8 cellular contexts compared by ENCODE assay signal in genomic region chr18:26547302-26548143, GRCh38. TPM values are rescaled to one million over a fixed set of nuclear protein-coding genes. Genes with fewer than 3 reads are reported as not detected.
DNase-seq lines count a peak whose midpoint lies in the region; ATAC-seq, FAIRE-seq and TF ChIP-seq lines count a peak whose summit lies in the region.

No MANE protein-coding gene starts in this region.

- peak; percentile 56 to 76 (median 73) for TF ChIP-seq CTCF in H1 (IDR thresholded peaks at IDR 0.05; ENCODE audit: control extremely low read depth in 1 of 3, insufficient read depth in 1 of 3, low read depth in 1 of 3, low read length in 3 of 3)

- no peak overlapping the region for H2BK120ac ChIP-seq in H1 (replicated peaks; ENCODE audit: low read depth, low read length)
- H2BK120ac ChIP-seq in mesenchymal stem cell (ENCODE audit: low read depth, low read length): peak overlapping the region; percentile 89

- no peak for FAIRE-seq in H1 (lab: Jason Lieb, UNC)

- H3K4me1 Mint-ChIP-seq in activated CD4-positive, alpha-beta memory T cell treated with anti-CD3 and anti-CD28 coated beads for 36 hours (ENCODE audit: low read depth): peaks cover 43% of the 10 kb centered on the region

- DNase-seq in AG20443 (ENCODE audit: low spot score) (peak; percentile 58), H1 (ENCODE audit: low read depth in 1 of 2, low spot score in 2 of 2) (peak in 1 of 2 experiments; percentile 84), mesenchymal stem cell (peak; percentile 80), NCI-H2196 treated with DMSO at 0.1 percent for 48 hours (lab: John Stamatoyannopoulos, UW; ENCODE audit: unreplicated experiment) (no peak)
- peak; percentile 72 for DNase-seq in activated CD4-positive, alpha-beta memory T cell treated with anti-CD3 and anti-CD28 coated beads for 36 hours
- peak; percentile 11 to 20 for DNase-seq in stimulated activated CD8-positive, alpha-beta memory T cell treated with anti-CD3 and anti-CD28 coated beads, Interleukin-2, amount 100 ng/mL, for 1 hour (ENCODE audit: low read depth in 2 of 2)

- peaks cover 2% of the 10 kb centered on the region for H3K36me3 Mint-ChIP-seq in activated CD4-positive, alpha-beta memory T cell treated with anti-CD3 and anti-CD28 coated beads for 36 hours

- H3K36me3 ChIP-seq in H1 (ENCODE audit: control insufficient read depth in 2 of 4, insufficient read depth in 4 of 4, low read length in 3 of 4) (no peaks in the 10 kb centered on the region), mesenchymal stem cell (ENCODE audit: control insufficient read depth in 1 of 2, insufficient read depth in 2 of 2, low read depth in 1 of 2, low read length in 2 of 2) (peaks cover 0 to 8% of the 10 kb centered on the region in 2 experiments)

- H3K27me3 Mint-ChIP-seq in activated CD4-positive, alpha-beta memory T cell treated with anti-CD3 and anti-CD28 coated beads for 36 hours: peaks cover 23% of the 10 kb centered on the region

- 0 out of 3 replicates have a peak, but pooled peaks of 1 of the 2 experiments have one; percentile 4 for TF ChIP-seq EP300 in H1 (IDR thresholded peaks at IDR 0.05; ENCODE audit: borderline replicate concordance in 1 of 2, low read depth in 2 of 2, low read length in 2 of 2)

- no peak overlapping the region for H3K56ac ChIP-seq in H1 (replicated peaks; ENCODE audit: insufficient read length, low read depth, low read length)

- peaks cover 0 to 34% of the 10 kb centered on the region in 2 experiments; a peak in 2 of 4 replicates for H3K79me2 ChIP-seq in H1 (ENCODE audit: control insufficient read depth in 1 of 2, insufficient read depth in 2 of 2, low read length in 2 of 2)

- H3K23ac ChIP-seq in H1 (ENCODE audit: insufficient read length): no peak overlapping the region
- H3K23ac ChIP-seq in mesenchymal stem cell (ENCODE audit: low read length in 2 of 2): peak overlapping the region in 1 of 2 experiments; percentile 56

- H3K9ac ChIP-seq in H1 (replicated peaks in 1 of 4; ENCODE audit: extremely low read depth in 1 of 4, low read depth in 3 of 4, low read length in 3 of 4) (peak overlapping the region in 1 of 4 experiments; percentile 25; a peak in 2 of 7 replicates), mesenchymal stem cell (ENCODE audit: low read length) (peak overlapping the region; percentile 69)

- H3K14ac ChIP-seq in H1 (ENCODE audit: insufficient read length) (no peak overlapping the region), mesenchymal stem cell (ENCODE audit: low read length in 2 of 2) (peak overlapping the region in 1 of 2 experiments; percentile 64)

- H3K4me2 ChIP-seq in H1 (ENCODE audit: insufficient read depth in 1 of 2, low read depth in 2 of 2, low read length in 2 of 2) (peak overlapping the region; percentile 86 to 98), mesenchymal stem cell (ENCODE audit: low read length, poor library complexity, severe bottlenecking) (peak overlapping the region; percentile 89)

- H4K20me1 ChIP-seq in H1 (replicated peaks in 1 of 2; ENCODE audit: control insufficient read depth in 1 of 2, insufficient read depth in 2 of 2, low read length in 2 of 2): peaks cover 3 to 18% of the 10 kb centered on the region in 2 experiments

- CTCF ChIA-PET in activated CD4-positive, alpha-beta memory T cell treated with anti-CD3 and anti-CD28 coated beads for 36 hours (lab: Charles Lee): interaction anchor here (0.6 to 1.7 kb wide), 5 partner anchors 16 to 536 kb away, joined by 3 to 10 read pairs (median 3); no protein-coding TSS in a partner anchor
- CTCF ChIA-PET in H1 (lab: Charles Lee; ENCODE audit: partially characterized antibody): interaction anchor here (0.7 to 4.7 kb wide), 19 partner anchors 8 to 164 kb away, joined by 3 to 31 read pairs (median 4); no protein-coding TSS in a partner anchor

- no peak overlapping the region for H4K5ac ChIP-seq in H1 (ENCODE audit: insufficient read length, low read depth, low read length)

- peak; percentile 49 to 54 for TF ChIP-seq RAD21 in H1 (IDR thresholded peaks at IDR 0.05 in 1 of 2, conservative IDR thresholded peaks at IDR 0.05 in 1 of 2; ENCODE audit: low read depth in 2 of 2, low read length in 2 of 2)

- WGBS in H1 (ENCODE audit: extremely low coverage in 1 of 2, insufficient coverage in 1 of 2, insufficient read length in 1 of 2, insufficient replicate concordance in 2 of 2, low coverage in 1 of 2, low lambda C conversion rate in 2 of 2, missing lambda C conversion rate in 1 of 2), 2 experiments: 2% methylated on average over 91 of the region's 96 CpGs; no CpG with 5 or more reads in 1 of the 2 experiments
- WGBS in mesenchymal stem cell: 3% methylated on average over 85 of the region's 96 CpGs

- peaks cover 3 to 16% (median 6%) of the 10 kb centered on the region in 4 experiments; a peak in 6 of 7 replicates for H3K4me1 ChIP-seq in H1 (replicated peaks in 1 of 4; ENCODE audit: control insufficient read depth in 3 of 4, insufficient read depth in 4 of 4, low read length in 3 of 4)
- peaks cover 28% of the 10 kb centered on the region for H3K4me1 ChIP-seq in mesenchymal stem cell (ENCODE audit: control insufficient read depth, insufficient read depth, low read depth, low read length)

- intact Hi-C loops in activated CD4-positive, alpha-beta memory T cell treated with anti-CD3 and anti-CD28 coated beads for 36 hours (cut with micrococcal nuclease): loop anchor here (1.0 to 5.0 kb wide), 4 partner anchors 26 to 457 kb away; partner anchors contain the start of gene SS18

- H3K18ac ChIP-seq in H1 (ENCODE audit: extremely low read depth, low read length) (peak overlapping the region; percentile 17), mesenchymal stem cell (ENCODE audit: low read depth in 1 of 2, low read length in 2 of 2) (no peak overlapping the region)

- no peak overlapping the region for H3K27ac Mint-ChIP-seq in activated CD4-positive, alpha-beta memory T cell treated with anti-CD3 and anti-CD28 coated beads for 36 hours

- H3K27me3 ChIP-seq in H1 (replicated peaks in 1 of 4; ENCODE audit: control insufficient read depth in 3 of 4, extremely low read depth in 1 of 4, insufficient read depth in 3 of 4, low read length in 3 of 4): peaks cover 26 to 63% (median 51%) of the 10 kb centered on the region in 4 experiments
- H3K27me3 ChIP-seq in mesenchymal stem cell (ENCODE audit: control insufficient read depth in 1 of 2, insufficient read depth in 1 of 2, low read length in 2 of 2): peaks cover 3 to 29% of the 10 kb centered on the region in 2 experiments

- H3K4me3 Mint-ChIP-seq in activated CD4-positive, alpha-beta memory T cell treated with anti-CD3 and anti-CD28 coated beads for 36 hours: peak overlapping the region; percentile 66

- H2BK12ac ChIP-seq in H1 (ENCODE audit: low read depth, low read length): peak overlapping the region; percentile 82; the same call in 1 of the 2 replicates
- H2BK12ac ChIP-seq in mesenchymal stem cell (ENCODE audit: low read length in 2 of 2): no peak overlapping the region

- H2AK5ac ChIP-seq in H1 (ENCODE audit: low read depth, low read length): no peak overlapping the region
- no peak overlapping the region for H2AK5ac ChIP-seq in mesenchymal stem cell (ENCODE audit: low read length, severe bottlenecking)

- H4K91ac ChIP-seq in H1 (replicated peaks; ENCODE audit: insufficient read length, low read length) (no peak overlapping the region), mesenchymal stem cell (ENCODE audit: low read length) (peak overlapping the region; percentile 37)

- H2BK5ac ChIP-seq in H1 (ENCODE audit: low read depth, low read length) (peak overlapping the region; percentile 48; the same call in 1 of the 2 replicates), mesenchymal stem cell (ENCODE audit: low read depth, low read length, poor library complexity, severe bottlenecking) (no peak overlapping the region)

- peak overlapping the region; percentile 37 for H2AFZ ChIP-seq in H1 (ENCODE audit: low read length)
- H2AFZ ChIP-seq in mesenchymal stem cell (ENCODE audit: low read depth, low read length): no peak overlapping the region

- 0 out of 2 replicates have a peak overlapping the region, but pooled peaks have one; percentile 53 for H2BK20ac ChIP-seq in H1 (ENCODE audit: low read length)

- no peaks in the 10 kb centered on the region for H3K9me3 ChIP-seq in H1 (ENCODE audit: insufficient read depth in 2 of 2, low read depth in 1 of 2, low read length in 1 of 2)
- H3K9me3 ChIP-seq in mesenchymal stem cell (ENCODE audit: control insufficient read depth, low read length): no peaks in the 10 kb centered on the region

- H3K9me3 Mint-ChIP-seq in activated CD4-positive, alpha-beta memory T cell treated with anti-CD3 and anti-CD28 coated beads for 36 hours: no peaks in the 10 kb centered on the region

- peak overlapping the region; percentile 45 for H4K8ac ChIP-seq in H1 (ENCODE audit: extremely low read depth, insufficient read depth, low read length)
- H4K8ac ChIP-seq in mesenchymal stem cell (ENCODE audit: low read length): peak overlapping the region; percentile 96

- POLR2A ChIA-PET in activated CD4-positive, alpha-beta memory T cell treated with anti-CD3 and anti-CD28 coated beads for 36 hours (lab: Charles Lee): interaction anchor here (1.3 kb wide), 1 partner anchor 333 kb away, joined by 3 read pairs; no protein-coding TSS in a partner anchor
- POLR2A ChIA-PET in H1 (lab: Charles Lee; ENCODE audit: partially characterized antibody): interaction anchor here (0.6 to 5.1 kb wide), 3 partner anchors 20 to 69 kb away, joined by 3 to 16 read pairs (median 4); no protein-coding TSS in a partner anchor

- H2BK15ac ChIP-seq in H1 (ENCODE audit: low read length): peak overlapping the region; percentile 95; the same call in 1 of the 2 replicates
- H2BK15ac ChIP-seq in mesenchymal stem cell (ENCODE audit: low read depth, poor library complexity, severe bottlenecking): peak overlapping the region; percentile 95

- ATAC-seq in GM19395 (IDR thresholded peaks at IDR 0.05; ENCODE audit: unreplicated experiment): peak; percentile 75
- ATAC-seq in HG03520 (IDR thresholded peaks at IDR 0.05; ENCODE audit: unreplicated experiment): peak; percentile 60

- H3K4ac ChIP-seq in H1 (replicated peaks; ENCODE audit: insufficient read length, low read depth, low read length): peak overlapping the region; percentile 19
- H3K4ac ChIP-seq in mesenchymal stem cell (ENCODE audit: low read depth in 1 of 2, low read length in 2 of 2): no peak overlapping the region

- H3K27ac ChIP-seq in H1 (ENCODE audit: low read depth, low read length) (no peak overlapping the region), mesenchymal stem cell (ENCODE audit: low read length, poor library complexity, severe bottlenecking) (no peak overlapping the region)

- H3K79me1 ChIP-seq in H1 (ENCODE audit: low read depth, low read length) (no peaks in the 10 kb centered on the region), mesenchymal stem cell (replicated peaks; ENCODE audit: low read length, poor library complexity, severe bottlenecking) (peaks cover under 1% of the 10 kb centered on the region)

- peak overlapping the region; percentile 41 to 80 (median 61) for H3K4me3 ChIP-seq in H1 (ENCODE audit: extremely low read depth in 1 of 4, insufficient read depth in 2 of 4, low read depth in 3 of 4, low read length in 4 of 4)
- peak overlapping the region; percentile 72 to 81 for H3K4me3 ChIP-seq in mesenchymal stem cell (ENCODE audit: insufficient read depth in 1 of 2, low read depth in 1 of 2, low read length in 2 of 2)

- peak in 1 of 2 experiments; percentile 18; a peak in 1 of 3 replicates for TF ChIP-seq POLR2A in H1 (IDR thresholded peaks at IDR 0.05; ENCODE audit: control extremely low read depth in 1 of 2, low read depth in 2 of 2, low read length in 2 of 2)

- peaks cover 24% of the 10 kb centered on the region for H3K23me2 ChIP-seq in H1 (ENCODE audit: low read depth, low read length)

RNA-seq across cellular contexts. Expression of gene KCTD1, which starts 0.8 kb away (rescaled TPM):
- total RNA-seq in activated CD4-positive, alpha-beta memory T cell treated with anti-CD3 and anti-CD28 coated beads for 36 hours: 1 to 10 TPM; 2.5 to 3.2 TPM
- 14.0 and 17.6 TPM in 2 replicates for total RNA-seq in H1 (2021; fragmentation: NEBNext Ultra II Directional; extraction: Animal tissue kit (Norgen Biotek cat#: 25700))
- polyA plus RNA-seq in H1 (2011; rRNA removed): 7.7 and 9.8 TPM in 2 replicates
- 8.6 TPM for polyA plus RNA-seq in H1 (2011; cell fraction: cytosol; rRNA removed)
- polyA plus RNA-seq in H1 (2011; cell fraction: nucleus; rRNA removed): 15.1 TPM
- polyA plus RNA-seq in H1 (2012, experiment 1 of 2): 16.4 to 18.4 TPM (median 16.8 TPM) in 4 replicates
- polyA plus RNA-seq in H1 (2012, experiment 2 of 2): 10.2 TPM
- polyA plus RNA-seq in H1 (2013, experiment 1 of 2): 12.9 TPM
- polyA plus RNA-seq in H1 (2013, experiment 2 of 2): 11.6 TPM
- 14.5 and 19.8 TPM in 2 replicates for polyA minus RNA-seq in H1 (2011; rRNA and poly(A)+ RNA removed)
- polyA minus RNA-seq in H1 (2011; cell fraction: cytosol; rRNA and poly(A)+ RNA removed): 14.8 TPM
- 27.8 TPM for polyA minus RNA-seq in H1 (2011; cell fraction: nucleus; rRNA and poly(A)+ RNA removed)
- 9.8 TPM for polyA plus RNA-seq in mesenchymal stem cell (2013, experiment 1 of 2)
- polyA plus RNA-seq in mesenchymal stem cell (2013, experiment 2 of 2): 8.9 TPM
